Comparison of ENCODE assay signal across 1 cellular context in genomic region chr4:12729384-12729783, GRCh38.
TF ChIP-seq lines count a peak whose summit lies in the region.

No MANE protein-coding gene starts in this region.

TF ChIP-seq in WTC11, 78 proteins besides CTCF, POLR2A, EP300 and RAD21 (continued from another document):
- no peak for TF ChIP-seq ARID4B (CRISPR knock-in tag; IDR thresholded peaks at IDR 0.05; ENCODE audit: borderline replicate concordance)
- TF ChIP-seq KAT7 (CRISPR knock-in tag; IDR thresholded peaks at IDR 0.05; ENCODE audit: borderline replicate concordance), result no peak
- no peak for TF ChIP-seq TEAD1 (CRISPR knock-in tag; IDR thresholded peaks at IDR 0.05)
- no peak for TF ChIP-seq ZNF396 (CRISPR knock-in tag; IDR thresholded peaks at IDR 0.05; ENCODE audit: borderline replicate concordance)
- TF ChIP-seq FOXP1 (CRISPR knock-in tag; IDR thresholded peaks at IDR 0.05; ENCODE audit: borderline replicate concordance), result no peak
- TF ChIP-seq, protein P1, sequence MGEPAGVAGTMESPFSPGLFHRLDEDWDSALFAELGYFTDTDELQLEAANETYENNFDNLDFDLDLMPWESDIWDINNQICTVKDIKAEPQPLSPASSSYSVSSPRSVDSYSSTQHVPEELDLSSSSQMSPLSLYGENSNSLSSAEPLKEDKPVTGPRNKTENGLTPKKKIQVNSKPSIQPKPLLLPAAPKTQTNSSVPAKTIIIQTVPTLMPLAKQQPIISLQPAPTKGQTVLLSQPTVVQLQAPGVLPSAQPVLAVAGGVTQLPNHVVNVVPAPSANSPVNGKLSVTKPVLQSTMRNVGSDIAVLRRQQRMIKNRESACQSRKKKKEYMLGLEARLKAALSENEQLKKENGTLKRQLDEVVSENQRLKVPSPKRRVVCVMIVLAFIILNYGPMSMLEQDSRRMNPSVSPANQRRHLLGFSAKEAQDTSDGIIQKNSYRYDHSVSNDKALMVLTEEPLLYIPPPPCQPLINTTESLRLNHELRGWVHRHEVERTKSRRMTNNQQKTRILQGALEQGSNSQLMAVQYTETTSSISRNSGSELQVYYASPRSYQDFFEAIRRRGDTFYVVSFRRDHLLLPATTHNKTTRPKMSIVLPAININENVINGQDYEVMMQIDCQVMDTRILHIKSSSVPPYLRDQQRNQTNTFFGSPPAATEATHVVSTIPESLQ (CRISPR knock-in tag; IDR thresholded peaks at IDR 0.05), result no peak
- TF ChIP-seq, protein P2, sequence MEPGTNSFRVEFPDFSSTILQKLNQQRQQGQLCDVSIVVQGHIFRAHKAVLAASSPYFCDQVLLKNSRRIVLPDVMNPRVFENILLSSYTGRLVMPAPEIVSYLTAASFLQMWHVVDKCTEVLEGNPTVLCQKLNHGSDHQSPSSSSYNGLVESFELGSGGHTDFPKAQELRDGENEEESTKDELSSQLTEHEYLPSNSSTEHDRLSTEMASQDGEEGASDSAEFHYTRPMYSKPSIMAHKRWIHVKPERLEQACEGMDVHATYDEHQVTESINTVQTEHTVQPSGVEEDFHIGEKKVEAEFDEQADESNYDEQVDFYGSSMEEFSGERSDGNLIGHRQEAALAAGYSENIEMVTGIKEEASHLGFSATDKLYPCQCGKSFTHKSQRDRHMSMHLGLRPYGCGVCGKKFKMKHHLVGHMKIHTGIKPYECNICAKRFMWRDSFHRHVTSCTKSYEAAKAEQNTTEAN (CRISPR knock-in tag; IDR thresholded peaks at IDR 0.05), result no peak
- no peak for TF ChIP-seq ZNF423 (CRISPR knock-in tag; IDR thresholded peaks at IDR 0.05)
- no peak for TF ChIP-seq ZNF232 (CRISPR knock-in tag; IDR thresholded peaks at IDR 0.05)
- TF ChIP-seq NFATC4 (CRISPR knock-in tag; IDR thresholded peaks at IDR 0.05), result no peak
- no peak for TF ChIP-seq CDX4 (CRISPR knock-in tag; IDR thresholded peaks at IDR 0.05; ENCODE audit: borderline replicate concordance)
